1 cellular context compared by ENCODE assay signal in the genomic region with DNA sequence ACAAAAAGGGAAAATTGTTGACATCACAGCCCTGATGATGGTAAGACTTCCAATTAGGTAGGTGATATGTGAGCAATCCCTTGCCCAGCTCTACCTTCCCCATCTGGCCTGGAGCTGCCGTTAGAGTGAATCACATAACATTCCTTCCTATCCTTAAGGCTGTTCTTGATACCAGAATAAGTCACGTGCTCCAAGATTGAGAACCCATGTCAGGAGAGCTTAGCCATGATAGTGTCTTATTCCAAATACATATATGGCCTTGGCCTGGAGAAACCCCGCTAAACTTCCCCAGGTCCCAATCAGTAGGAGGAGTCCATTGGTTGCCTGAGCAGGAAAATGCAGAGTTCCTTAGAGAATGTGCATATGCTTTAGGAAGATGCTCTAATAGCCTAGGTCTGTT.
A peak's percentile ranks its signal among the peaks of the same experiment; 100 is the strongest.
TF ChIP-seq lines count a peak whose summit lies in the region.

No MANE protein-coding gene starts in this region.

TF ChIP-seq in HepG2, 621 proteins besides CTCF, POLR2A, EP300 and RAD21 (continued from another document):
- TF ChIP-seq RAD51 (IDR thresholded peaks at IDR 0.05; ENCODE audit: borderline replicate concordance) (peak; percentile 20; the same call in 1 of the 2 replicates), ZNF468 (CRISPR knock-in tag; IDR thresholded peaks at IDR 0.05) (no peak), ZNF367 (CRISPR knock-in tag; IDR thresholded peaks at IDR 0.05; ENCODE audit: borderline replicate concordance) (no peak), ZNF235 (CRISPR knock-in tag; IDR thresholded peaks at IDR 0.05; ENCODE audit: borderline replicate concordance) (no peak)
- TF ChIP-seq, protein P1, sequence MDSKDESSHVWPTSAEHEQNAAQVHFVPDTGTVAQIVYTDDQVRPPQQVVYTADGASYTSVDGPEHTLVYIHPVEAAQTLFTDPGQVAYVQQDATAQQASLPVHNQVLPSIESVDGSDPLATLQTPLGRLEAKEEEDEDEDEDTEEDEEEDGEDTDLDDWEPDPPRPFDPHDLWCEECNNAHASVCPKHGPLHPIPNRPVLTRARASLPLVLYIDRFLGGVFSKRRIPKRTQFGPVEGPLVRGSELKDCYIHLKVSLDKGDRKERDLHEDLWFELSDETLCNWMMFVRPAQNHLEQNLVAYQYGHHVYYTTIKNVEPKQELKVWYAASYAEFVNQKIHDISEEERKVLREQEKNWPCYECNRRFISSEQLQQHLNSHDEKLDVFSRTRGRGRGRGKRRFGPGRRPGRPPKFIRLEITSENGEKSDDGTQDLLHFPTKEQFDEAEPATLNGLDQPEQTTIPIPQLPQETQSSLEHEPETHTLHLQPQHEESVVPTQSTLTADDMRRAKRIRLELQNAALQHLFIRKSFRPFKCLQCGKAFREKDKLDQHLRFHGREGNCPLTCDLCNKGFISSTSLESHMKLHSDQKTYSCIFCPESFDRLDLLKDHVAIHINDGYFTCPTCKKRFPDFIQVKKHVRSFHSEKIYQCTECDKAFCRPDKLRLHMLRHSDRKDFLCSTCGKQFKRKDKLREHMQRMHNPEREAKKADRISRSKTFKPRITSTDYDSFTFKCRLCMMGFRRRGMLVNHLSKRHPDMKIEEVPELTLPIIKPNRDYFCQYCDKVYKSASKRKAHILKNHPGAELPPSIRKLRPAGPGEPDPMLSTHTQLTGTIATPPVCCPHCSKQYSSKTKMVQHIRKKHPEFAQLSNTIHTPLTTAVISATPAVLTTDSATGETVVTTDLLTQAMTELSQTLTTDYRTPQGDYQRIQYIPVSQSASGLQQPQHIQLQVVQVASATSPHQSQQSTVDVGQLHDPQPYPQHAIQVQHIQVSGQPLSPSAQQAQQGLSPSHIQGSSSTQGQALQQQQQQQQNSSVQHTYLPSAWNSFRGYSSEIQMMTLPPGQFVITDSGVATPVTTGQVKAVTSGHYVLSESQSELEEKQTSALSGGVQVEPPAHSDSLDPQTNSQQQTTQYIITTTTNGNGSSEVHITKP (CRISPR knock-in tag; IDR thresholded peaks at IDR 0.05; ENCODE audit: low read depth): no peak
- TF ChIP-seq, protein P2, sequence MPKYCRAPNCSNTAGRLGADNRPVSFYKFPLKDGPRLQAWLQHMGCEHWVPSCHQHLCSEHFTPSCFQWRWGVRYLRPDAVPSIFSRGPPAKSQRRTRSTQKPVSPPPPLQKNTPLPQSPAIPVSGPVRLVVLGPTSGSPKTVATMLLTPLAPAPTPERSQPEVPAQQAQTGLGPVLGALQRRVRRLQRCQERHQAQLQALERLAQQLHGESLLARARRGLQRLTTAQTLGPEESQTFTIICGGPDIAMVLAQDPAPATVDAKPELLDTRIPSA (CRISPR knock-in tag; IDR thresholded peaks at IDR 0.05; ENCODE audit: borderline replicate concordance): no peak
- TF ChIP-seq, protein P3, sequence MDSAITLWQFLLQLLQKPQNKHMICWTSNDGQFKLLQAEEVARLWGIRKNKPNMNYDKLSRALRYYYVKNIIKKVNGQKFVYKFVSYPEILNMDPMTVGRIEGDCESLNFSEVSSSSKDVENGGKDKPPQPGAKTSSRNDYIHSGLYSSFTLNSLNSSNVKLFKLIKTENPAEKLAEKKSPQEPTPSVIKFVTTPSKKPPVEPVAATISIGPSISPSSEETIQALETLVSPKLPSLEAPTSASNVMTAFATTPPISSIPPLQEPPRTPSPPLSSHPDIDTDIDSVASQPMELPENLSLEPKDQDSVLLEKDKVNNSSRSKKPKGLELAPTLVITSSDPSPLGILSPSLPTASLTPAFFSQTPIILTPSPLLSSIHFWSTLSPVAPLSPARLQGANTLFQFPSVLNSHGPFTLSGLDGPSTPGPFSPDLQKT (CRISPR knock-in tag; IDR thresholded peaks at IDR 0.05; ENCODE audit: borderline replicate concordance): no peak
